ENCODE assay signal across 16 cellular contexts in the genomic region with DNA sequence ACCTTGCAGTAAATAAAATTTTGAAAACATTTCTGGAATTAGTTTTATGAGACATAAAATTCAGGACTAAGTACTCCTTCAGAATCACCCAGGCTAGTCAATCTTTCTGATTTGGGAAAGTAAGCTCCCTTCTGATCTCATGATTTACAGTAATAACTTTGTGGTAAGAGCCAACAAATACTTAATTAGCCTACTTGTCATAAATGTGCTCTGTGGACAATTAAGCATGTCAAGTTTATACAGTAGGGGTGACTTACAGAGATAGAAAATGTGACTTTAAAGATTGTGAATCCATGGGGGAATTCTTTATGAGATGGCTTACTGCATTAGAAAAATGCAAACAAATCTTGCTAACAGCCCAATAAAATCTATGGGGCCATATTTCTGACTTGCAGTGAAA.
A peak's percentile ranks its signal among the peaks of the same experiment; 100 is the strongest.
DNase-seq lines count a peak whose midpoint lies in the region; TF ChIP-seq lines count a peak whose summit lies in the region.
"Had no signal": no experiment of that assay in that cellular context is flagged by ENCODE, and none has a peak within 500 bp of the region (broad histone marks: within the 10 kb centered on the region; RNA-seq: fewer than 3 reads in every experiment).

No MANE protein-coding gene starts in this region.

- DNase-seq in BJ (ENCODE audit: low read depth): peak; percentile 88
- DNase-seq in amniotic epithelial cell (ENCODE audit: low read depth): peak; percentile 47
- peak; percentile 7 for DNase-seq in kidney tubule cell (ENCODE audit: low spot score)
- peak; percentile 46 for DNase-seq in retinal pigment epithelial cell (ENCODE audit: low read depth)
- DNase-seq in dorsolateral prefrontal cortex: no peak
- no peak for DNase-seq in posterior cingulate gyrus
- no peak for DNase-seq in cerebellar cortex (ENCODE audit: low spot score)
- DNase-seq: CD4-positive, CD25-positive, alpha-beta regulatory T cell; DMS53; H9; Kasumi-1; MM.1S; NCI-H1105; NCI-H1694; NCI-H2227 treated with DMSO at 0.1 percent for 48 hours; NCI-H524 had no signal

- no peak for TF ChIP-seq CTCF in BJ (IDR thresholded peaks at IDR 0.05; ENCODE audit: insufficient read depth, low read depth, low read length)
- TF ChIP-seq CTCF in retinal pigment epithelial cell (conservative IDR thresholded peaks at IDR 0.05; ENCODE audit: low read depth, low read length): no peak
- TF ChIP-seq CTCF in dorsolateral prefrontal cortex (IDR thresholded peaks at IDR 0.05 in 54 of 56, conservative IDR thresholded peaks at IDR 0.05 in 2 of 56; ENCODE audit: low read depth in 1 of 56, partially characterized antibody in 56 of 56): no peak

- H3K27me3 ChIP-seq in BJ (ENCODE audit: control insufficient read depth, insufficient read depth, low read length): no peaks in the 10 kb centered on the region
- H3K27me3 ChIP-seq in dorsolateral prefrontal cortex: no peaks in the 10 kb centered on the region

- H3K4me3 ChIP-seq in BJ (ENCODE audit: low read depth, low read length) (no peak overlapping the region), retinal pigment epithelial cell (ENCODE audit: low read length) (no peak overlapping the region), dorsolateral prefrontal cortex (no peak overlapping the region)

- CTCF ChIA-PET in BJ (lab: Yijun Ruan, JAX): interaction anchor here (0.9 kb wide), 1 partner anchor 348 kb away, joined by 3 read pairs; no protein-coding TSS in a partner anchor

- H3K36me3 ChIP-seq in BJ (ENCODE audit: control insufficient read depth, insufficient read depth, low read length): no peaks in the 10 kb centered on the region

- intact Hi-C loops in dorsolateral prefrontal cortex (cut with DNase I): no loop called here
- intact Hi-C loops in posterior cingulate gyrus (cut with DNase I): no loop called here

- POLR2A ChIA-PET in BJ (lab: Charles Lee): interaction anchor here (0.7 kb wide), 1 partner anchor 89 kb away, joined by 3 read pairs; no protein-coding TSS in a partner anchor

- no peak overlapping the region for H3K27ac ChIP-seq in dorsolateral prefrontal cortex

Comparison
In these comparisons a context has a peak if more than half of its experiments do, and no peak if none do; other contexts are left out.
1. DNase-seq: peak in BJ (single experiment), amniotic epithelial cell (single experiment), kidney tubule cell (single experiment) and retinal pigment epithelial cell (single experiment); none in dorsolateral prefrontal cortex (0 of 10), posterior cingulate gyrus (0 of 10) and cerebellar cortex (single experiment).